ENCODE assay signal across 16 cellular contexts in the genomic region with DNA sequence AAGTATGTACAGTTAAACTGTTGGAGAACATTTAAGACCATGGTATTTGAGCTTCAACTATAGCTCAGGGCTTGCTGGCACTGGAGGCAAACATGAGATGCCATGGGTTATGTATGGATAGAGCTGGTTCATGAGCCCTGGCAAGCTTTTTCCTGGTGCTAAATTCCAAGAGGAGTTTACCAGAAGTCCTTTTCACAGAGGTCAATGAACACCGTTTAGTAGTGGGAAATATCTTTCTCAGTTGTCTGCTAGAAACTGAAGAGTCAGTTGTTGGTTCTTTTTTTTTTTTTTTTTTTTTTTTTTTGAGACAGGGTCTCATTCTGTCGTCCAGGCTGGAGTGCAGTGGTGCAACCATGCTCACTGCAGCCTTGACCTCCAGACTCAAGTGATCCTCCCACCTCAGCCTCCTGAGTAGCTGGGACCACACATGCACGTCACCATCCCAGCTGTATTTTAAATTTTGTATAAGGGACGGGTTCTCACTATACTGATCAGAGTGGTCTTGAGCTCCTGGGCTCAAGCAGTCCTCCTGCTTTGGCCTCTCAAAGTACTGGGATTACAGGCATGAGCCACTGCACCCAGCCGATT. TPM values are rescaled to one million over a fixed set of nuclear protein-coding genes. Genes with fewer than 3 reads are reported as not detected.
DNase-seq lines count a peak whose midpoint lies in the region; FAIRE-seq and TF ChIP-seq lines count a peak whose summit lies in the region.
"Had no signal": no experiment of that assay in that cellular context is flagged by ENCODE, and none has a peak within 500 bp of the region (broad histone marks: within the 10 kb centered on the region; RNA-seq: fewer than 3 reads in every experiment).

No MANE protein-coding gene starts in this region.

- no peak overlapping the region for H2AK5ac ChIP-seq in H1 (ENCODE audit: low read depth, low read length)

- TF ChIP-seq CTCF in MM.1S (IDR thresholded peaks at IDR 0.05; ENCODE audit: low read length): no peak
- TF ChIP-seq CTCF in H1 (IDR thresholded peaks at IDR 0.05; ENCODE audit: control extremely low read depth in 1 of 3, insufficient read depth in 1 of 3, low read depth in 1 of 3, low read length in 3 of 3): no peak

- TF ChIP-seq EP300 in H1 (IDR thresholded peaks at IDR 0.05; ENCODE audit: borderline replicate concordance in 1 of 2, low read depth in 2 of 2, low read length in 2 of 2): no peak

- peaks cover 20% of the 10 kb centered on the region for H3K4me1 Mint-ChIP-seq in activated T-cell treated with anti-CD3 and anti-CD28 coated beads, Interleukin-2, amount 50 U/mL, for 24 hours (ENCODE audit: low read depth)

- H3K27me3 ChIP-seq in MM.1S (replicated peaks; ENCODE audit: insufficient read depth, low read length) (no peaks in the 10 kb centered on the region), H1 (replicated peaks in 1 of 4; ENCODE audit: control insufficient read depth in 3 of 4, extremely low read depth in 1 of 4, insufficient read depth in 3 of 4, low read length in 3 of 4) (peaks cover 0 to 9% (median 4%) of the 10 kb centered on the region in 4 experiments; a peak in 2 of 7 replicates), small intestine (ENCODE audit: control insufficient read depth in 2 of 2, insufficient read depth in 2 of 2, low read length in 2 of 2) (no peaks in the 10 kb centered on the region)

- H3K27ac Mint-ChIP-seq in activated T-cell treated with anti-CD3 and anti-CD28 coated beads, Interleukin-2, amount 50 U/mL, for 24 hours: no peak overlapping the region

- peak overlapping the region; percentile 84 for H3K4me3 Mint-ChIP-seq in activated T-cell treated with anti-CD3 and anti-CD28 coated beads, Interleukin-2, amount 50 U/mL, for 24 hours

- peaks cover 4% of the 10 kb centered on the region; the same call in 1 of the 2 replicates for H3K4me1 ChIP-seq in MM.1S (ENCODE audit: low read length)
- H3K4me1 ChIP-seq in H1 (replicated peaks in 1 of 4; ENCODE audit: control insufficient read depth in 3 of 4, insufficient read depth in 4 of 4, low read length in 3 of 4): peaks cover 4 to 19% (median 4%) of the 10 kb centered on the region in 4 experiments; a peak in 5 of 7 replicates
- H3K4me1 ChIP-seq in small intestine (ENCODE audit: control insufficient read depth in 2 of 2, insufficient read depth in 1 of 2, low read depth in 1 of 2, low read length in 1 of 2): peaks cover 3 to 5% of the 10 kb centered on the region in 2 donors

- no peak overlapping the region for H4K91ac ChIP-seq in H1 (replicated peaks; ENCODE audit: insufficient read length, low read length)

- H3K14ac ChIP-seq in H1 (ENCODE audit: insufficient read length): no peak overlapping the region

- no peak overlapping the region for H2BK12ac ChIP-seq in H1 (ENCODE audit: low read depth, low read length)

- H2BK20ac ChIP-seq in H1 (ENCODE audit: low read length): no peak overlapping the region

- no peak overlapping the region for H2BK15ac ChIP-seq in H1 (ENCODE audit: low read length)

- H2AFZ ChIP-seq in MM.1S (ENCODE audit: low read length): no peak overlapping the region
- no peak overlapping the region for H2AFZ ChIP-seq in H1 (ENCODE audit: low read length)

- H3K4me2 ChIP-seq in MM.1S (ENCODE audit: low read depth, low read length): peak overlapping the region; percentile 99
- H3K4me2 ChIP-seq in H1 (ENCODE audit: insufficient read depth in 1 of 2, low read depth in 2 of 2, low read length in 2 of 2): peak overlapping the region; percentile 70 to 90; a peak in 3 of 4 replicates

- H3F3A ChIP-seq in MM.1S (ENCODE audit: insufficient read depth, low read length): peaks cover 20% of the 10 kb centered on the region

- peaks cover 10% of the 10 kb centered on the region; the same call in 1 of the 2 replicates for H3K23me2 ChIP-seq in H1 (ENCODE audit: low read depth, low read length)

- H3K27me3 Mint-ChIP-seq in activated T-cell treated with anti-CD3 and anti-CD28 coated beads, Interleukin-2, amount 50 U/mL, for 24 hours: no peaks in the 10 kb centered on the region

- H2BK5ac ChIP-seq in H1 (ENCODE audit: low read depth, low read length): no peak overlapping the region

- no peak overlapping the region; the same call in 1 of the 2 replicates for H3K9ac ChIP-seq in MM.1S (ENCODE audit: low read length)
- H3K9ac ChIP-seq in H1 (replicated peaks in 1 of 4; ENCODE audit: extremely low read depth in 1 of 4, low read depth in 3 of 4, low read length in 3 of 4): no peak overlapping the region

- H3K9me3 Mint-ChIP-seq in activated T-cell treated with anti-CD3 and anti-CD28 coated beads, Interleukin-2, amount 50 U/mL, for 24 hours: no peaks in the 10 kb centered on the region

- H3K36me3 Mint-ChIP-seq in activated T-cell treated with anti-CD3 and anti-CD28 coated beads, Interleukin-2, amount 50 U/mL, for 24 hours (ENCODE audit: low read depth): no peaks in the 10 kb centered on the region

- H3K4me3 ChIP-seq in MM.1S (ENCODE audit: low read length) (peak overlapping the region; percentile 84), H1 (ENCODE audit: extremely low read depth in 1 of 4, insufficient read depth in 2 of 4, low read depth in 3 of 4, low read length in 4 of 4) (peak overlapping the region in 3 of 4 experiments; percentile 59 to 75 (median 69); a peak in 2 of 8 replicates), small intestine (ENCODE audit: low read depth in 1 of 2, low read length in 2 of 2) (peak overlapping the region in 1 of 2 donors; percentile 76)

- no peak for FAIRE-seq in H1 (lab: Jason Lieb, UNC)
- FAIRE-seq in small intestine (lab: Jason Lieb, UNC): no peak
- FAIRE-seq: frontal cortex had no signal

- TF ChIP-seq RAD21 in H1 (IDR thresholded peaks at IDR 0.05 in 1 of 2, conservative IDR thresholded peaks at IDR 0.05 in 1 of 2; ENCODE audit: low read depth in 2 of 2, low read length in 2 of 2): no peak

- H3K79me2 ChIP-seq in MM.1S (ENCODE audit: low read length) (peaks cover 18% of the 10 kb centered on the region), H1 (ENCODE audit: control insufficient read depth in 1 of 2, insufficient read depth in 2 of 2, low read length in 2 of 2) (no peaks in the 10 kb centered on the region)

- H4K20me1 ChIP-seq in MM.1S (ENCODE audit: insufficient read depth, low read length): no peaks in the 10 kb centered on the region
- peaks cover 1 to 6% of the 10 kb centered on the region in 2 experiments for H4K20me1 ChIP-seq in H1 (replicated peaks in 1 of 2; ENCODE audit: control insufficient read depth in 1 of 2, insufficient read depth in 2 of 2, low read length in 2 of 2)

- no peak for DNase-seq in activated T-cell treated with anti-CD3 and anti-CD28 coated beads, Interleukin-2, amount 50 U/mL, for 24 hours
- no peak for DNase-seq in activated T-cell treated with anti-CD3 and anti-CD28 coated beads, Interleukin-2, amount 50 U/mL, for 1 hour
- no peak for DNase-seq in MM.1S
- DNase-seq in H1 (ENCODE audit: low read depth in 1 of 2, low spot score in 2 of 2): no peak
- DNase-seq in small intestine: peak; percentile 67
- no peak for DNase-seq in NAMALWA (ENCODE audit: low spot score)
- DNase-seq in caudate nucleus (lab: John Stamatoyannopoulos, UW): no peak
- DNase-seq in central memory CD4-positive, alpha-beta T cell: no peak
- DNase-seq: activated CD4-positive, alpha-beta T cell treated with anti-CD3 and anti-CD28 coated beads, Interleukin-2, amount 50 U/mL, for 1 hour; IMR-90; NCI-H2029 treated with DMSO at 0.1 percent for 48 hours; SW 1271 had no signal

- no peaks in the 10 kb centered on the region for H3K79me1 ChIP-seq in H1 (ENCODE audit: low read depth, low read length)

- 88% methylated on average over 4 of the region's 5 CpGs; no CpG with 5 or more reads in 1 of the 2 experiments for WGBS in H1 (ENCODE audit: extremely low coverage in 1 of 2, insufficient coverage in 1 of 2, insufficient read length in 1 of 2, insufficient replicate concordance in 2 of 2, low coverage in 1 of 2, low lambda C conversion rate in 2 of 2, missing lambda C conversion rate in 1 of 2), 2 experiments
- WGBS in small intestine, 3 donors: 34 to 70% (median 64%) methylated on average over 5 of the region's 5 CpGs

- no peak overlapping the region for H4K8ac ChIP-seq in H1 (ENCODE audit: extremely low read depth, insufficient read depth, low read length)

- H3K27ac ChIP-seq in MM.1S (ENCODE audit: low read length) (no peak overlapping the region), H1 (ENCODE audit: low read depth, low read length) (no peak overlapping the region), small intestine (ENCODE audit: low read depth in 1 of 2, low read length in 1 of 2) (peak overlapping the region; percentile 75 to 77), caudate nucleus (ENCODE audit: low read depth, low read length) (no peak overlapping the region)

- no peak overlapping the region for H3K56ac ChIP-seq in H1 (replicated peaks; ENCODE audit: insufficient read length, low read depth, low read length)

- no peaks in the 10 kb centered on the region for H3K36me3 ChIP-seq in MM.1S (replicated peaks; ENCODE audit: insufficient read depth, low read length)
- H3K36me3 ChIP-seq in H1 (ENCODE audit: control insufficient read depth in 2 of 4, insufficient read depth in 4 of 4, low read length in 3 of 4): no peaks in the 10 kb centered on the region
- H3K36me3 ChIP-seq in small intestine (ENCODE audit: control insufficient read depth in 2 of 2, insufficient read depth in 2 of 2, low read length in 2 of 2): no peaks in the 10 kb centered on the region

- H3K23ac ChIP-seq in H1 (ENCODE audit: insufficient read length): no peak overlapping the region

- CTCF ChIA-PET in H1 (lab: Charles Lee; ENCODE audit: partially characterized antibody): interaction anchor here (0.6 to 16.5 kb wide), 17 partner anchors 9 to 205 kb away, joined by 3 to 160 read pairs (median 4); a partner anchor contains a TSS

- no peak overlapping the region for H3K4ac ChIP-seq in H1 (replicated peaks; ENCODE audit: insufficient read length, low read depth, low read length)

- TF ChIP-seq POLR2A in H1 (IDR thresholded peaks at IDR 0.05; ENCODE audit: control extremely low read depth in 1 of 2, low read depth in 2 of 2, low read length in 2 of 2): no peak

- H3K18ac ChIP-seq in H1 (ENCODE audit: extremely low read depth, low read length): no peak overlapping the region

- H3K9me3 ChIP-seq in MM.1S (replicated peaks; ENCODE audit: insufficient read depth, low read length): no peaks in the 10 kb centered on the region
- no peaks in the 10 kb centered on the region for H3K9me3 ChIP-seq in H1 (ENCODE audit: insufficient read depth in 2 of 2, low read depth in 1 of 2, low read length in 1 of 2)
- no peaks in the 10 kb centered on the region for H3K9me3 ChIP-seq in small intestine (ENCODE audit: control insufficient read depth, low read depth)

- POLR2A ChIA-PET in H1 (lab: Charles Lee; ENCODE audit: partially characterized antibody): interaction anchor here (1.0 to 5.9 kb wide), 11 partner anchors 8 to 129 kb away, joined by 3 to 29 read pairs (median 5); a partner anchor contains a TSS

- H3K9me2 ChIP-seq in MM.1S (replicated peaks; ENCODE audit: insufficient read depth, low read length): no peaks in the 10 kb centered on the region

- H2BK120ac ChIP-seq in H1 (replicated peaks; ENCODE audit: low read depth, low read length): no peak overlapping the region

- no peak overlapping the region for H4K5ac ChIP-seq in H1 (ENCODE audit: insufficient read length, low read depth, low read length)

RNA-seq across cellular contexts. Expression of a gene that starts 1.3 kb away (rescaled TPM):
- 17.7 and 20.5 TPM in 2 replicates for total RNA-seq in H1 (2021; fragmentation: NEBNext Ultra II Directional; extraction: Animal tissue kit (Norgen Biotek cat#: 25700))
- 11.0 and 14.5 TPM in 2 replicates for polyA plus RNA-seq in H1 (2011; rRNA removed)
- polyA plus RNA-seq in H1 (2011; cell fraction: cytosol; rRNA removed): 10.0 TPM
- polyA plus RNA-seq in H1 (2011; cell fraction: nucleus; rRNA removed): 17.9 TPM
- polyA plus RNA-seq in H1 (2012, experiment 1 of 2): 15.1 to 19.4 TPM (median 16.9 TPM) in 4 replicates
- polyA plus RNA-seq in H1 (2012, experiment 2 of 2): 12.6 TPM
- polyA plus RNA-seq in H1 (2013, experiment 1 of 2): 7.6 TPM
- 7.1 TPM for polyA plus RNA-seq in H1 (2013, experiment 2 of 2)
- polyA minus RNA-seq in H1 (2011; rRNA and poly(A)+ RNA removed): 6.8 and 9.2 TPM in 2 replicates
- polyA minus RNA-seq in H1 (2011; cell fraction: cytosol; rRNA and poly(A)+ RNA removed): 2.9 TPM
- 3.9 TPM for polyA minus RNA-seq in H1 (2011; cell fraction: nucleus; rRNA and poly(A)+ RNA removed)
- polyA plus RNA-seq in small intestine: 100 to 1,000 TPM; 225 to 643 (median 533) TPM

RNA-seq across cellular contexts. Expression of a gene that starts 9.5 kb away (rescaled TPM):
- total RNA-seq in H1 (2021; fragmentation: NEBNext Ultra II Directional; extraction: Animal tissue kit (Norgen Biotek cat#: 25700)): 2.9 and 3.0 TPM in 2 replicates
- polyA plus RNA-seq in H1 (2011; rRNA removed) (1.9 and 3.1 TPM in 2 replicates), small intestine (10 to 100 TPM in 1 of 3 donors, 1 to 10 TPM in 1, under 1 TPM in 1; 0.67 to 23.0 (median 3.8) TPM)
- 2.0 TPM for polyA plus RNA-seq in H1 (2011; cell fraction: cytosol; rRNA removed)
- polyA plus RNA-seq in H1 (2011; cell fraction: nucleus; rRNA removed): 2.9 TPM
- polyA plus RNA-seq in H1 (2012, experiment 1 of 2): 0.61 to 2.3 TPM (median 1.8 TPM) in 4 replicates
- polyA plus RNA-seq in H1 (2012, experiment 2 of 2): 1.1 TPM
- polyA plus RNA-seq in H1 (2013, experiment 1 of 2): 3.0 TPM
- 2.4 TPM for polyA plus RNA-seq in H1 (2013, experiment 2 of 2)
- 0.28 and 0.66 TPM in 2 replicates for polyA minus RNA-seq in H1 (2011; rRNA and poly(A)+ RNA removed)
- 1.9 TPM for polyA minus RNA-seq in H1 (2011; cell fraction: cytosol; rRNA and poly(A)+ RNA removed)
- 1.8 TPM for polyA minus RNA-seq in H1 (2011; cell fraction: nucleus; rRNA and poly(A)+ RNA removed)

RNA-seq across cellular contexts. Expression of a gene that starts 16.5 kb away (rescaled TPM):
- total RNA-seq in H1 (2021; fragmentation: NEBNext Ultra II Directional; extraction: Animal tissue kit (Norgen Biotek cat#: 25700)): 212 and 225 TPM in 2 replicates
- polyA plus RNA-seq in H1 (2011; rRNA removed): 865 and 906 TPM in 2 replicates
- polyA plus RNA-seq in H1 (2011; cell fraction: cytosol; rRNA removed): 368 TPM
- 358 TPM for polyA plus RNA-seq in H1 (2011; cell fraction: nucleus; rRNA removed)
- polyA plus RNA-seq in H1 (2012, experiment 1 of 2): 242 to 359 TPM (median 313 TPM) in 4 replicates
- 550 TPM for polyA plus RNA-seq in H1 (2012, experiment 2 of 2)
- polyA plus RNA-seq in H1 (2013, experiment 1 of 2): 754 TPM
- polyA plus RNA-seq in H1 (2013, experiment 2 of 2): 766 TPM
- polyA minus RNA-seq in H1 (2011; rRNA and poly(A)+ RNA removed): 164 and 185 TPM in 2 replicates
- 376 TPM for polyA minus RNA-seq in H1 (2011; cell fraction: cytosol; rRNA and poly(A)+ RNA removed)
- polyA minus RNA-seq in H1 (2011; cell fraction: nucleus; rRNA and poly(A)+ RNA removed): 147 TPM
- 100 to 1,000 TPM; 386 to 477 (median 407) TPM for polyA plus RNA-seq in small intestine

RNA-seq across cellular contexts. Expression of a gene that starts 31.0 kb away (rescaled TPM):
- total RNA-seq in H1 (2021; fragmentation: NEBNext Ultra II Directional; extraction: Animal tissue kit (Norgen Biotek cat#: 25700)): 3.4 and 3.5 TPM in 2 replicates
- 2.5 and 3.7 TPM in 2 replicates for polyA plus RNA-seq in H1 (2011; rRNA removed)
- polyA plus RNA-seq in H1 (2011; cell fraction: cytosol; rRNA removed): 3.6 TPM
- 4.3 TPM for polyA plus RNA-seq in H1 (2011; cell fraction: nucleus; rRNA removed)
- polyA plus RNA-seq in H1 (2012, experiment 1 of 2): 2.3 to 4.1 TPM (median 3.1 TPM) in 4 replicates
- 1.6 TPM for polyA plus RNA-seq in H1 (2012, experiment 2 of 2)
- polyA plus RNA-seq in H1 (2013, experiment 1 of 2): 6.9 TPM
- polyA plus RNA-seq in H1 (2013, experiment 2 of 2): 7.4 TPM
- polyA minus RNA-seq in H1 (2011; rRNA and poly(A)+ RNA removed): 2.1 and 2.7 TPM in 2 replicates
- 2.7 TPM for polyA minus RNA-seq in H1 (2011; cell fraction: cytosol; rRNA and poly(A)+ RNA removed)
- polyA minus RNA-seq in H1 (2011; cell fraction: nucleus; rRNA and poly(A)+ RNA removed): 1.00 TPM
- polyA plus RNA-seq in small intestine: 1 to 10 TPM; 3.8 to 5.2 (median 3.8) TPM

RNA-seq across cellular contexts. Expression of a gene that starts 35.7 kb away (rescaled TPM):
- total RNA-seq in H1 (2021; fragmentation: NEBNext Ultra II Directional; extraction: Animal tissue kit (Norgen Biotek cat#: 25700)): 0.20 and 0.50 TPM in 2 replicates
- 0.88 and 1.1 TPM in 2 replicates for polyA plus RNA-seq in H1 (2011; rRNA removed)
- 0.70 TPM for polyA plus RNA-seq in H1 (2011; cell fraction: cytosol; rRNA removed)
- 0.94 TPM for polyA plus RNA-seq in H1 (2011; cell fraction: nucleus; rRNA removed)
- 0.35 to 0.93 TPM (median 0.38 TPM) in 4 replicates for polyA plus RNA-seq in H1 (2012, experiment 1 of 2)
- polyA plus RNA-seq in H1 (2012, experiment 2 of 2): not detected
- 0.26 TPM for polyA plus RNA-seq in H1 (2013, experiment 1 of 2)
- 0.15 TPM for polyA plus RNA-seq in H1 (2013, experiment 2 of 2)
- polyA minus RNA-seq in H1 (2011; rRNA and poly(A)+ RNA removed): 0.28 and 0.78 TPM in 2 replicates
- not detected for polyA minus RNA-seq in H1 (2011; cell fraction: cytosol; rRNA and poly(A)+ RNA removed)
- polyA minus RNA-seq in H1 (2011; cell fraction: nucleus; rRNA and poly(A)+ RNA removed): 0.80 TPM
- polyA plus RNA-seq in small intestine: under 1 TPM in 1 of 3 donors, not detected in 2; 0.25 TPM
- total RNA-seq: G401, IMR-90, kidney epithelial cell, urinary bladder had no signal

Comparison
In these comparisons a context has a peak if more than half of its experiments do, and no peak if none do; other contexts are left out.
1. H3K27ac ChIP-seq: peak in small intestine (2 of 2); none in MM.1S (single experiment), H1 (single experiment) and caudate nucleus (single experiment).
2. RNA of a gene that starts 1.3 kb away (polyA plus RNA-seq): 225 to 643 TPM in small intestine; 7.1 to 19.4 TPM in H1; every median in the first group is over 10 times any median in the second.